ENCODE assay signal across 1 cellular context in genomic region chr3:62939707-62940106, GRCh38.
TF ChIP-seq lines count a peak whose summit lies in the region.

No MANE protein-coding gene starts in this region.

TF ChIP-seq in GM23338, 12 proteins besides CTCF, POLR2A, EP300 and RAD21 (continued from another document):
- TF ChIP-seq ZNF462 (CRISPR knock-in tag; IDR thresholded peaks at IDR 0.05): no peak
